ENCODE assay signal across 10 cellular contexts in genomic region chr4:155972098-155972497, GRCh38.
DNase-seq lines count a peak whose midpoint lies in the region; TF ChIP-seq lines count a peak whose summit lies in the region.
"Had no signal": no experiment of that assay in that cellular context is flagged by ENCODE, and none has a peak within 500 bp of the region (broad histone marks: within the 10 kb centered on the region; RNA-seq: fewer than 3 reads in every experiment).

No MANE protein-coding gene starts in this region.

- H2AFZ ChIP-seq in OCI-LY3 (ENCODE audit: low read depth, low read length), result peak overlapping the region; percentile 63

- H4K20me1 ChIP-seq in OCI-LY3 (ENCODE audit: insufficient read depth, low read length), result no peaks in the 10 kb centered on the region

- no peaks in the 10 kb centered on the region for H3K36me3 ChIP-seq in OCI-LY3 (replicated peaks; ENCODE audit: low read depth, low read length)
- H3K36me3 ChIP-seq: SJSA1, upper lobe of left lung had no signal

- no peak overlapping the region for H3K9ac ChIP-seq in OCI-LY3 (ENCODE audit: low read length)

- H3K79me2 ChIP-seq in OCI-LY3 (ENCODE audit: low read length), result no peaks in the 10 kb centered on the region

- H3K9me3 ChIP-seq in OCI-LY3 (ENCODE audit: insufficient read depth, low read length), result no peaks in the 10 kb centered on the region
- H3K9me3 ChIP-seq: SJSA1, upper lobe of left lung had no signal

- H3K4me1 ChIP-seq in OCI-LY3 (ENCODE audit: low read length), result peaks cover 18% of the 10 kb centered on the region
- H3K4me1 ChIP-seq: upper lobe of left lung had no signal

- no peak overlapping the region for H3K27ac ChIP-seq in OCI-LY3 (ENCODE audit: low read length)
- H3K27ac ChIP-seq: SJSA1, upper lobe of left lung had no signal

- TF ChIP-seq CTCF in GM10266 (IDR thresholded peaks at IDR 0.05; ENCODE audit: control insufficient read depth, insufficient read depth, low read depth, missing control alignments), result peak; percentile 42
- peak; percentile 82 for TF ChIP-seq CTCF in OCI-LY3 (IDR thresholded peaks at IDR 0.05; ENCODE audit: low read depth, low read length)

- peak overlapping the region; percentile 8 for H3K4me2 ChIP-seq in OCI-LY3 (ENCODE audit: low read length)

- no peaks in the 10 kb centered on the region for H3K27me3 ChIP-seq in OCI-LY3 (ENCODE audit: low read depth, low read length)
- H3K27me3 ChIP-seq: SJSA1, upper lobe of left lung had no signal

- H3K4me3 ChIP-seq in OCI-LY3 (ENCODE audit: low read length), result no peak overlapping the region
- H3K4me3 ChIP-seq: SJSA1, upper lobe of left lung had no signal

- DNase-seq in GM10266 (ENCODE audit: extremely low spot score) (no peak), HCEC 1CT (peak; percentile 27), iPS-NIHi11 (ENCODE audit: low spot score) (peak; percentile 16), SKM-1 treated with dmso at 0.1 percent for 144 hours (lab: John Stamatoyannopoulos, UW; ENCODE audit: unreplicated experiment) (no peak), CD1c-positive myeloid dendritic cell (ENCODE audit: extremely low spot score) (no peak), NCI-H748 (lab: John Stamatoyannopoulos, UW; ENCODE audit: unreplicated experiment) (no peak)
- DNase-seq in activated CD8-positive, alpha-beta memory T cell treated with anti-CD3 and anti-CD28 coated beads, Interleukin-2, amount 50 U/mL, for 4 hours, result no peak
- DNase-seq: upper lobe of left lung had no signal

Comparison
In these comparisons a context has a peak if more than half of its experiments do, and no peak if none do; other contexts are left out.
1. DNase-seq: peak in HCEC 1CT (single experiment) and iPS-NIHi11 (single experiment); none in GM10266 (single experiment), activated CD8-positive, alpha-beta memory T cell treated with anti-CD3 and anti-CD28 coated beads, Interleukin-2, amount 50 U/mL, for 4 hours (single experiment), SKM-1 treated with dmso at 0.1 percent for 144 hours (single experiment), CD1c-positive myeloid dendritic cell (single experiment) and NCI-H748 (single experiment).